Comparison of ENCODE assay signal across 8 cellular contexts in the genomic region with DNA sequence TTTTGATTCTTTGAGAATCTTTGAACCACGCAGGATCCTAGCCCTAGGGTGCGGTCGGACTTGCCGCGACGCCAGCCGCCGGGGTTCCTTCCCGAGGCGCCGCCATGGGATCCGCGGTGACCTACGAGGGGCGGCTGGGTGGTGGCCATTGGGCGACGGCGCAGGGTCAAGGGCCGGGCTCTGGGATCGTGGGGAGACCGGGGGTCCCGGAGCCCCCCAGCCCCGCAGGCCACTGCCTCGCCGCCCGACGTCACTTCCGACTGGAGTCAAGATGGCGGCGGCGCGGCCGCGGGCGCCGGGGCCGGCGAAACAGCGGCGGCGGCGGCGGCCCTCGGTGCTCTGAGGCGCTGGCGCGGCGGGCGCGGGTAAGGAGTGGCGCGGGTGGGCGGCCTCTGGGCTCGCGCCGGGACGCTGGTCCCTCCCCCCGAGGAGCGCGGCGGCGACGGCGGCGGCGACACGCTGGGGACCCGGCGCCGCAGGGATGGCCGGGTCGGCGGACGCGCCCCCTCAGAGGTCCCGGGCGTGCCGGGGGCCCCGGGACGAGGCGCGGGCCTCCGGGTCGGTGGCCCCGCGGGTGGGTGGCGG. TPM values are rescaled to one million over a fixed set of nuclear protein-coding genes. Genes with fewer than 3 reads are reported as not detected.
DNase-seq lines count a peak whose midpoint lies in the region; ATAC-seq and TF ChIP-seq lines count a peak whose summit lies in the region.

A gene with protein sequence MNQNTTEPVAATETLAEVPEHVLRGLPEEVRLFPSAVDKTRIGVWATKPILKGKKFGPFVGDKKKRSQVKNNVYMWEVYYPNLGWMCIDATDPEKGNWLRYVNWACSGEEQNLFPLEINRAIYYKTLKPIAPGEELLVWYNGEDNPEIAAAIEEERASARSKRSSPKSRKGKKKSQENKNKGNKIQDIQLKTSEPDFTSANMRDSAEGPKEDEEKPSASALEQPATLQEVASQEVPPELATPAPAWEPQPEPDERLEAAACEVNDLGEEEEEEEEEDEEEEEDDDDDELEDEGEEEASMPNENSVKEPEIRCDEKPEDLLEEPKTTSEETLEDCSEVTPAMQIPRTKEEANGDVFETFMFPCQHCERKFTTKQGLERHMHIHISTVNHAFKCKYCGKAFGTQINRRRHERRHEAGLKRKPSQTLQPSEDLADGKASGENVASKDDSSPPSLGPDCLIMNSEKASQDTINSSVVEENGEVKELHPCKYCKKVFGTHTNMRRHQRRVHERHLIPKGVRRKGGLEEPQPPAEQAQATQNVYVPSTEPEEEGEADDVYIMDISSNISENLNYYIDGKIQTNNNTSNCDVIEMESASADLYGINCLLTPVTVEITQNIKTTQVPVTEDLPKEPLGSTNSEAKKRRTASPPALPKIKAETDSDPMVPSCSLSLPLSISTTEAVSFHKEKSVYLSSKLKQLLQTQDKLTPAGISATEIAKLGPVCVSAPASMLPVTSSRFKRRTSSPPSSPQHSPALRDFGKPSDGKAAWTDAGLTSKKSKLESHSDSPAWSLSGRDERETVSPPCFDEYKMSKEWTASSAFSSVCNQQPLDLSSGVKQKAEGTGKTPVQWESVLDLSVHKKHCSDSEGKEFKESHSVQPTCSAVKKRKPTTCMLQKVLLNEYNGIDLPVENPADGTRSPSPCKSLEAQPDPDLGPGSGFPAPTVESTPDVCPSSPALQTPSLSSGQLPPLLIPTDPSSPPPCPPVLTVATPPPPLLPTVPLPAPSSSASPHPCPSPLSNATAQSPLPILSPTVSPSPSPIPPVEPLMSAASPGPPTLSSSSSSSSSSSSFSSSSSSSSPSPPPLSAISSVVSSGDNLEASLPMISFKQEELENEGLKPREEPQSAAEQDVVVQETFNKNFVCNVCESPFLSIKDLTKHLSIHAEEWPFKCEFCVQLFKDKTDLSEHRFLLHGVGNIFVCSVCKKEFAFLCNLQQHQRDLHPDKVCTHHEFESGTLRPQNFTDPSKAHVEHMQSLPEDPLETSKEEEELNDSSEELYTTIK (N-terminal part only) (plus strand): TSS at position 253 of the 585 bp plus-strand sequence. CDS start 15,418 bp downstream, outside the sequence.

- intact Hi-C loops in Panc1 (cut with micrococcal nuclease; ENCODE audit: unreplicated experiment), result no loop called here

- BruUV-seq in Panc1 (replicated peaks; lab: Mats Ljungman, UMichigan), result no TSS peak

- POLR2A ChIA-PET in Panc1 (lab: Charles Lee), result no interaction called here

- peak; percentile 40 for ATAC-seq in HG02970 (IDR thresholded peaks at IDR 0.05; ENCODE audit: low FRiP score, unreplicated experiment)
- ATAC-seq in Panc1, result peak; percentile 91
- ATAC-seq in gastroesophageal sphincter, result peak; percentile 81
- peak; percentile 84 for ATAC-seq in thoracic aorta (ENCODE audit: insufficient number of reproducible peaks, low FRiP score, low read depth)

- peak in 1 of 2 donors; percentile 11 for TF ChIP-seq POLR2A in gastroesophageal sphincter (IDR thresholded peaks at IDR 0.05)

- in situ Hi-C loops in Panc1 (cut with HindIII; ENCODE audit: low pct_unique_long_range_greater_than_20kb, low sequenced_read_pairs), result no loop called here

- H3K27me3 ChIP-seq in Panc1 (ENCODE audit: control insufficient read depth, insufficient read depth, low read length), result peaks cover 3% of the 10 kb centered on the region; the same call in 1 of the 2 replicates
- H3K27me3 ChIP-seq in gastroesophageal sphincter, result peaks cover 3% of the 10 kb centered on the region
- H3K27me3 ChIP-seq in thoracic aorta (replicated peaks; ENCODE audit: insufficient read depth), result no peaks in the 10 kb centered on the region

- H3K36me3 ChIP-seq in Panc1 (ENCODE audit: control insufficient read depth, insufficient read depth, low read length), result no peaks in the 10 kb centered on the region
- no peaks in the 10 kb centered on the region for H3K36me3 ChIP-seq in gastroesophageal sphincter
- H3K36me3 ChIP-seq in thoracic aorta, result no peaks in the 10 kb centered on the region

- DNase-seq in NCI-H1436 (lab: John Stamatoyannopoulos, UW), result peak; percentile 23
- no peak for DNase-seq in NCI-H1436 treated with DMSO at 0.1 percent for 48 hours (lab: John Stamatoyannopoulos, UW)
- no peak for DNase-seq in Panc1 (ENCODE audit: low read depth, low spot score)
- peak; percentile 50 for DNase-seq in activated gamma-delta T cell treated with Interleukin-2 at 50 U/mL for 16 hours
- DNase-seq in occipital lobe (lab: John Stamatoyannopoulos, UW), result peak; percentile 49
- DNase-seq in thoracic aorta (ENCODE audit: low spot score), result no peak

- H3K4me1 ChIP-seq in Panc1 (ENCODE audit: control insufficient read depth, insufficient read depth, low read length) (peaks cover 14% of the 10 kb centered on the region; the same call in 1 of the 2 replicates), gastroesophageal sphincter (peaks cover 0 to 19% (median 4%) of the 10 kb centered on the region in 3 donors), thoracic aorta (ENCODE audit: control insufficient read depth in 1 of 2, low read depth in 2 of 2) (peaks cover 4 to 10% of the 10 kb centered on the region in 2 donors)

- CTCF ChIA-PET in Panc1 (lab: Charles Lee), result no interaction called here

- H3K9me3 ChIP-seq in Panc1 (ENCODE audit: control insufficient read depth, insufficient read depth, low read depth, low read length), result peaks cover 4% of the 10 kb centered on the region; the same call in 1 of the 2 replicates
- H3K9me3 ChIP-seq in gastroesophageal sphincter, result no peaks in the 10 kb centered on the region
- no peaks in the 10 kb centered on the region for H3K9me3 ChIP-seq in thoracic aorta

- peak within 1 kb of the TSS; percentile 70 to 72 for H3K4me3 ChIP-seq in Panc1 (ENCODE audit: low read depth in 2 of 2, low read length in 2 of 2)
- peak within 1 kb of the TSS; percentile 68 to 83 for H3K4me3 ChIP-seq in gastroesophageal sphincter
- peak within 1 kb of the TSS; percentile 97 for H3K4me3 ChIP-seq in thoracic aorta

- WGBS in gastroesophageal sphincter (ENCODE audit: low coverage in 1 of 2), 2 donors, result no CpG with 5 or more reads among the region's 87 CpGs

- H3K27ac ChIP-seq in Panc1 (ENCODE audit: low read length) (peak within 1 kb of the TSS; percentile 93), gastroesophageal sphincter (peak within 1 kb of the TSS; percentile 72 to 95 (median 88)), thoracic aorta (peak within 1 kb of the TSS; percentile 93 to 97)

- no peak for TF ChIP-seq CTCF in Panc1 (IDR thresholded peaks at IDR 0.05)
- TF ChIP-seq CTCF in gastroesophageal sphincter (IDR thresholded peaks at IDR 0.05), result no peak
- no peak for TF ChIP-seq CTCF in thoracic aorta (IDR thresholded peaks at IDR 0.05)

- no peak for TF ChIP-seq EP300 in gastroesophageal sphincter (IDR thresholded peaks at IDR 0.05)

RNA-seq across cellular contexts. Expression of the gene that starts here (rescaled TPM):
- total RNA-seq in Panc1 (2021; ENCODE audit: unreplicated experiment) (40.3 TPM), gastroesophageal sphincter (10 to 100 TPM; 23.7 to 55.6 (median 43.0) TPM), occipital lobe (36.8 TPM), thoracic aorta (10 to 100 TPM; 43.0 to 45.4 TPM)
- polyA plus RNA-seq in Panc1 (2012; ENCODE audit: insufficient read length), result 15.8 TPM

Comparison
In these comparisons a context has a peak if more than half of its experiments do, and no peak if none do; other contexts are left out.
1. DNase-seq: peak in NCI-H1436 (single experiment), activated gamma-delta T cell treated with Interleukin-2 at 50 U/mL for 16 hours (single experiment) and occipital lobe (single experiment); none in NCI-H1436 treated with DMSO at 0.1 percent for 48 hours (single experiment), Panc1 (single experiment) and thoracic aorta (single experiment).
2. ATAC-seq: peak in every context shown above with its lines; median percentile 91 in Panc1; 84 in thoracic aorta; 81 in gastroesophageal sphincter; 40 in HG02970.
3. Peak in every context shown above with its lines, with median percentiles within 50 percentile points of each other: H3K27ac ChIP-seq and H3K4me3 ChIP-seq.